1 cellular context compared by ENCODE assay signal in genomic region chr4:70705856-70706461, GRCh38.
TF ChIP-seq lines count a peak whose summit lies in the region.

No MANE protein-coding gene starts in this region.

TF ChIP-seq in IMR-90, 13 proteins besides CTCF, POLR2A, EP300 and RAD21 (continued from another document):
- no peak for TF ChIP-seq RCOR1 (IDR thresholded peaks at IDR 0.05; ENCODE audit: insufficient replicate concordance, low read length)
- no peak for TF ChIP-seq NFE2L2 (IDR thresholded peaks at IDR 0.05; ENCODE audit: low read depth, low read length)
- TF ChIP-seq BHLHE40 (IDR thresholded peaks at IDR 0.05; ENCODE audit: low read depth, low read length) = no peak
